22 cellular contexts compared by ENCODE assay signal in the genomic region with DNA sequence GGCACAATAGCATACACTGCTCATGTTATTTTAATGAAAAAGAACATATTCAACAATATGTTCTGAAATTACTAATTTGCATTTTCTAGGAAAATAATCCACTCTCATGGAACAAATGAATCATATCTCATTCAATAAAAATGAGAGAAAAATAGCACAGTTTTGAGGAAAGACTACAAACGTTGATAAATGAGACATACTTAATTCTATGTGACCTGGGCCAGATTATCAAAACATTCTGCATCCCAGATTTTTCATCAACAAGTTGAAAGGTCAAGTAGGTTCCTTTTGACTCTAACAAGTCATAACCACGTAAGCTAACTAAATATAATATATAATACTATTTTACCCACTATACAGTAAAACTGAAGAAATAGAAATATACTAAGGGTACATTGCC.
"Had no signal": no experiment of that assay in that cellular context is flagged by ENCODE, and none has a peak within 500 bp of the region (broad histone marks: within the 10 kb centered on the region; RNA-seq: fewer than 3 reads in every experiment).

No MANE protein-coding gene starts in this region.

- ATAC-seq: effector memory CD8-positive, alpha-beta T cell; gastrocnemius medialis; heart right ventricle; left cardiac atrium; left lung; left ventricle myocardium superior; lower lobe of right lung had no signal

- H3K36me3 ChIP-seq: esophagus muscularis mucosa, gastrocnemius medialis, heart right ventricle, left lung, lower lobe of right lung had no signal

- FAIRE-seq: islet of Langerhans, keratinocyte had no signal

- H3K4me3 ChIP-seq: coronary artery, esophagus muscularis mucosa, gastrocnemius medialis, heart right ventricle, left lung, lower lobe of right lung had no signal

- H3K27ac ChIP-seq: coronary artery, esophagus muscularis mucosa, gastrocnemius medialis, heart right ventricle, left lung, lower lobe of right lung had no signal

- DNase-seq: effector CD8-positive, alpha-beta T cell; effector memory CD8-positive, alpha-beta T cell; endodermal cell; foreskin fibroblast; foreskin melanocyte; gastrocnemius medialis; glutamatergic neuron; head of caudate nucleus; heart right ventricle; hippocampal formation; left cardiac atrium; left lung; left ventricle myocardium superior; lower lobe of right lung; mammary epithelial cell; mesendoderm; midbrain; naive B cell had no signal

- H3K27me3 ChIP-seq: esophagus muscularis mucosa, gastrocnemius medialis, heart right ventricle, left lung had no signal

- H3K9me3 ChIP-seq: left lung, lower lobe of right lung had no signal

- H3K4me1 ChIP-seq: esophagus muscularis mucosa, gastrocnemius medialis, heart right ventricle, left lung, lower lobe of right lung had no signal
